8 cellular contexts compared by ENCODE assay signal in the genomic region with DNA sequence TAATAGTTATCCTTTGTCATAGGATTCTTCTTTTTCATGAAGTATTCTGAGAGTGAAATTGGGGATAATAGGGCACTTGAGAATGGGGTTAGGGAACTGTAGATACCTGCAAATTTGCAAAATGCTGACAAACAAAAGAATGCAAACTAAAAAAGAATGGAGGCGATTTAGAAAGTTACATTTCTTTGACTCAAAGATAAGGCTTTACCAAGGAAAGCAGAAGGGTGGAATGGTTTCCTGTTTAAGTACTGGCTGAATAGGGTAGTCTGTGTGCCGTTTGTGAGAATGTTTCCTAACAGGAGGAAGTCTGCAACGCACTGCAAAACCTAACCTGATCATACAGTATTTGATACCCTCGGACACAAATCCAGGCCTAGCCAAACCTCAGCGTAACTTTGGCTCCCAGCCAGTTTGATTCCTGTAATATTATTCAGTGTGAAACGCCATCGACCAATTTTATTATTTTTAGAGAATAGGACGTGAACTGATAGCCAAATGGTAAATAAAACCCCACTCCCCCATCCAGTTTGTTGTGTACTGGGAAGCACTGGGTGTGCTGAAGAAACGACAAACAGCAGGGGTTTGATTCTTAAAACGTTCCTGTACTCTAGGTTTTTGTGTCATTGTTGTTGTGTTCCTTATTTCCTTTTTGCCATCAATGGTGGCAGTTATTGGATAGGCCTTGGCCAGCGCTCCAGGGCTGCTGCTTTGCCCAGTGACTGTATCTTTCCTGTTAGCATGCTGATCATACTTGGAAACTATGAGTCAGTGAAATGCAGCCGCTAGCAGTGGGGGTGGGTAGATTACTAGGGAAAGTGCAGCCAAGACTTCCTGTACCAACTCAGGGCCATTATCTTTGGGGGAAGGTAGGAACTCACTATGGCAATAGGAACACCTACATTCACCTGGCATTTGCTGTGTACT.
DNase-seq lines count a peak whose midpoint lies in the region; ATAC-seq and TF ChIP-seq lines count a peak whose summit lies in the region.

No MANE protein-coding gene starts in this region.

- H3K27ac ChIP-seq in OCI-LY3 (ENCODE audit: low read length) (peak overlapping the region; percentile 98), esophagus muscularis mucosa (replicated peaks in 1 of 4) (peak overlapping the region; percentile 84 to 89 (median 88))

- peak overlapping the region; percentile 12; the same call in 1 of the 2 replicates for H3K4me3 ChIP-seq in OCI-LY3 (ENCODE audit: low read length)
- H3K4me3 ChIP-seq in esophagus muscularis mucosa, result peak overlapping the region in 1 of 4 donors; percentile 11

- H2AFZ ChIP-seq in OCI-LY3 (ENCODE audit: low read depth, low read length), result no peak overlapping the region

- no peaks in the 10 kb centered on the region for H3K36me3 ChIP-seq in OCI-LY3 (replicated peaks; ENCODE audit: low read depth, low read length)
- no peaks in the 10 kb centered on the region for H3K36me3 ChIP-seq in esophagus muscularis mucosa

- peak overlapping the region in 6 of 8 donors; percentile 34 to 67 (median 52) for H3K4me3 Mint-ChIP-seq in naive B cell
- H3K4me3 Mint-ChIP-seq in stimulated activated naive CD8-positive, alpha-beta T cell treated with anti-CD3 and anti-CD28 coated beads, Interleukin-15, amount 100 ng/mL, for 72 hours, result peak overlapping the region; percentile 50 to 54

- H3K9me3 ChIP-seq in OCI-LY3 (ENCODE audit: insufficient read depth, low read length) (no peaks in the 10 kb centered on the region), esophagus muscularis mucosa (no peaks in the 10 kb centered on the region)

- peak; percentile 95 for DNase-seq in AG08395 (ENCODE audit: low spot score)
- DNase-seq in activated T-cell treated with anti-CD3 and anti-CD28 coated beads for 48 hours (ENCODE audit: low read depth), result peak; percentile 54
- peak; percentile 95 for DNase-seq in esophagus muscularis mucosa (ENCODE audit: extremely low spot score)
- no peak for DNase-seq in naive B cell
- peak; percentile 47 to 76 for DNase-seq in stimulated activated naive CD8-positive, alpha-beta T cell treated with anti-CD3 and anti-CD28 coated beads, Interleukin-15, amount 100 ng/mL, for 72 hours

- H3K27me3 ChIP-seq in OCI-LY3 (ENCODE audit: low read depth, low read length) (no peaks in the 10 kb centered on the region), esophagus muscularis mucosa (no peaks in the 10 kb centered on the region)

- peaks cover 35 to 50% (median 44%) of the 10 kb centered on the region in 3 donors for H3K4me1 Mint-ChIP-seq in naive B cell
- peaks cover 64% of the 10 kb centered on the region for H3K4me1 Mint-ChIP-seq in stimulated activated naive CD8-positive, alpha-beta T cell treated with anti-CD3 and anti-CD28 coated beads, Interleukin-15, amount 100 ng/mL, for 72 hours

- ATAC-seq in GM19023 (IDR thresholded peaks at IDR 0.05; ENCODE audit: unreplicated experiment), result peak; percentile 71
- ATAC-seq in HG03439 (IDR thresholded peaks at IDR 0.05; ENCODE audit: unreplicated experiment), result peak; percentile 83
- peak in 1 of 2 donors; percentile 27 for ATAC-seq in naive B cell (ENCODE audit: low read depth in 2 of 2)
- ATAC-seq in stimulated activated naive CD8-positive, alpha-beta T cell treated with anti-CD3 and anti-CD28 coated beads, Interleukin-15, amount 100 ng/mL, for 72 hours, result peak; percentile 94

- peaks cover 14% of the 10 kb centered on the region for H3K79me2 ChIP-seq in OCI-LY3 (ENCODE audit: low read length)

- H4K20me1 ChIP-seq in OCI-LY3 (ENCODE audit: insufficient read depth, low read length), result no peaks in the 10 kb centered on the region

- intact Hi-C loops in esophagus muscularis mucosa (cut with DNase I), result no loop called here

- no peaks in the 10 kb centered on the region for H3K9me3 Mint-ChIP-seq in naive B cell
- no peaks in the 10 kb centered on the region for H3K9me3 Mint-ChIP-seq in stimulated activated naive CD8-positive, alpha-beta T cell treated with anti-CD3 and anti-CD28 coated beads, Interleukin-15, amount 100 ng/mL, for 72 hours

- TF ChIP-seq EP300 in esophagus muscularis mucosa (IDR thresholded peaks at IDR 0.05), result peak; percentile 72

- no peak for TF ChIP-seq POLR2A in esophagus muscularis mucosa (IDR thresholded peaks at IDR 0.05; ENCODE audit: low read depth)

- peak overlapping the region; percentile 57 for H3K4me2 ChIP-seq in OCI-LY3 (ENCODE audit: low read length)

- H3K27me3 Mint-ChIP-seq in naive B cell, result no peaks in the 10 kb centered on the region
- H3K27me3 Mint-ChIP-seq in stimulated activated naive CD8-positive, alpha-beta T cell treated with anti-CD3 and anti-CD28 coated beads, Interleukin-15, amount 100 ng/mL, for 72 hours, result no peaks in the 10 kb centered on the region

- peak overlapping the region in 2 of 6 donors; percentile 44 to 47 for H3K27ac Mint-ChIP-seq in naive B cell
- peak overlapping the region; percentile 96 to 97 for H3K27ac Mint-ChIP-seq in stimulated activated naive CD8-positive, alpha-beta T cell treated with anti-CD3 and anti-CD28 coated beads, Interleukin-15, amount 100 ng/mL, for 72 hours

- H3K36me3 Mint-ChIP-seq in naive B cell, result no peaks in the 10 kb centered on the region

- H3K9ac ChIP-seq in OCI-LY3 (ENCODE audit: low read length), result peak overlapping the region; percentile 77

- 17% methylated on average over 12 of the region's 12 CpGs for WGBS in esophagus muscularis mucosa

- TF ChIP-seq CTCF in OCI-LY3 (IDR thresholded peaks at IDR 0.05; ENCODE audit: low read depth, low read length), result no peak
- TF ChIP-seq CTCF in esophagus muscularis mucosa (IDR thresholded peaks at IDR 0.05), result peak in 1 of 3 experiments; percentile 17

- H3K4me1 ChIP-seq in OCI-LY3 (ENCODE audit: low read length), result peaks cover 99% of the 10 kb centered on the region
- peaks cover 37 to 72% (median 59%) of the 10 kb centered on the region in 4 donors for H3K4me1 ChIP-seq in esophagus muscularis mucosa
